25 cellular contexts compared by ENCODE assay signal in genomic region chr4:118124977-118125376, GRCh38.
DNase-seq lines count a peak whose midpoint lies in the region; ATAC-seq, FAIRE-seq and TF ChIP-seq lines count a peak whose summit lies in the region.
"Had no signal": no experiment of that assay in that cellular context is flagged by ENCODE, and none has a peak within 500 bp of the region (broad histone marks: within the 10 kb centered on the region; RNA-seq: fewer than 3 reads in every experiment).

No MANE protein-coding gene starts in this region.

- no peak for FAIRE-seq in endothelial cell of umbilical vein (lab: Jason Lieb, UNC)
- FAIRE-seq: GM18507, H1 had no signal

- TF ChIP-seq CTCF in endothelial cell of umbilical vein (IDR thresholded peaks at IDR 0.05; ENCODE audit: extremely low read depth in 1 of 2, insufficient read depth in 1 of 2, low read depth in 1 of 2, low read length in 2 of 2) (no peak), progenitor cell of endocrine pancreas (IDR thresholded peaks at IDR 0.05; ENCODE audit: unreplicated experiment) (no peak)

- no peaks in the 10 kb centered on the region for H3K36me3 Mint-ChIP-seq in progenitor cell of endocrine pancreas (ENCODE audit: insufficient read depth)

- no TSS peak for BruUV-seq in endothelial cell of umbilical vein (replicated peaks; lab: Mats Ljungman, UMichigan)

- no peak overlapping the region for H3K27ac ChIP-seq in endothelial cell of umbilical vein (ENCODE audit: insufficient read depth, low read depth, low read length)
- no peak overlapping the region for H3K27ac ChIP-seq in substantia nigra (ENCODE audit: low read depth, low read length, poor library complexity, severe bottlenecking)
- H3K27ac ChIP-seq: BLaER1 had no signal

- no peaks in the 10 kb centered on the region for H3K4me1 Mint-ChIP-seq in progenitor cell of endocrine pancreas (ENCODE audit: low read depth)

- H3K79me2 ChIP-seq in endothelial cell of umbilical vein (ENCODE audit: control insufficient read depth, insufficient read depth, low read length): no peaks in the 10 kb centered on the region

- peak overlapping the region; percentile 61 for H3K27ac Mint-ChIP-seq in progenitor cell of endocrine pancreas
- H3K27ac Mint-ChIP-seq: CD4-positive, alpha-beta T cell had no signal

- no peak for TF ChIP-seq POLR2A in endothelial cell of umbilical vein (IDR thresholded peaks at IDR 0.05; ENCODE audit: low read depth, low read length)

- H3K9ac ChIP-seq in endothelial cell of umbilical vein (replicated peaks; ENCODE audit: extremely low read depth, insufficient read depth, low read length): no peak overlapping the region
- H3K9ac ChIP-seq: BLaER1 had no signal

- H3K9me3 Mint-ChIP-seq in progenitor cell of endocrine pancreas (ENCODE audit: low read depth): peaks cover 11% of the 10 kb centered on the region
- H3K9me3 Mint-ChIP-seq: CD4-positive, alpha-beta T cell had no signal

- intact Hi-C loops in endothelial cell of umbilical vein (cut with micrococcal nuclease): no loop called here

- H3K36me3 ChIP-seq in endothelial cell of umbilical vein (ENCODE audit: control insufficient read depth in 2 of 2, extremely low read depth in 1 of 2, insufficient read depth in 2 of 2, low read length in 2 of 2): no peaks in the 10 kb centered on the region
- H3K36me3 ChIP-seq: BLaER1 had no signal

- no peaks in the 10 kb centered on the region for H3K9me1 ChIP-seq in endothelial cell of umbilical vein (replicated peaks; ENCODE audit: control insufficient read depth, extremely low read depth, insufficient read depth, low read length)

- ATAC-seq in HG03196 (IDR thresholded peaks at IDR 0.05; ENCODE audit: unreplicated experiment): no peak
- ATAC-seq: HCT116 had no signal

- H3K4me1 ChIP-seq in endothelial cell of umbilical vein (ENCODE audit: control insufficient read depth, extremely low read depth, insufficient read depth, low read length): no peaks in the 10 kb centered on the region
- H3K4me1 ChIP-seq: BLaER1, Caco-2 had no signal

- no peak overlapping the region for H2AFZ ChIP-seq in endothelial cell of umbilical vein (ENCODE audit: low read depth, low read length)

- no peak overlapping the region for H3K4me3 Mint-ChIP-seq in progenitor cell of endocrine pancreas (ENCODE audit: low read depth)
- H3K4me3 Mint-ChIP-seq: CD4-positive, alpha-beta T cell had no signal

- no peaks in the 10 kb centered on the region for H3K9me3 ChIP-seq in endothelial cell of umbilical vein (replicated peaks; ENCODE audit: control insufficient read depth, insufficient read depth, low read length)
- H3K9me3 ChIP-seq: BLaER1, Caco-2 had no signal

- CTCF ChIA-PET in endothelial cell of umbilical vein (lab: Charles Lee): interaction anchor here (0.9 kb wide), 1 partner anchor 13 kb away, joined by 4 read pairs; no protein-coding TSS in a partner anchor

- dilution Hi-C loops in endothelial cell of umbilical vein (cut with MboI; ENCODE audit: extremely low pct_ligation_motif_present, low sequenced_read_pairs): no loop called here

- H3K27me3 ChIP-seq in endothelial cell of umbilical vein (ENCODE audit: control insufficient read depth in 2 of 2, insufficient read depth in 2 of 2, low read length in 2 of 2): no peaks in the 10 kb centered on the region
- H3K27me3 ChIP-seq: BLaER1 had no signal

- POLR2A ChIA-PET in endothelial cell of umbilical vein (lab: Charles Lee): no interaction called here

- no peak overlapping the region for H3K4me3 ChIP-seq in endothelial cell of umbilical vein (replicated peaks in 1 of 3; ENCODE audit: insufficient read depth in 1 of 3, low read depth in 1 of 3, low read length in 3 of 3)
- H3K4me3 ChIP-seq: BLaER1 had no signal

- no peaks in the 10 kb centered on the region for H3K27me3 Mint-ChIP-seq in progenitor cell of endocrine pancreas
- H3K27me3 Mint-ChIP-seq: CD4-positive, alpha-beta T cell had no signal

- peak; percentile 50 for DNase-seq in EH (ENCODE audit: low read depth)
- DNase-seq in NCI-H226: peak; percentile 31
- DNase-seq in endothelial cell of umbilical vein (ENCODE audit: low read depth, low spot score): peak; percentile 12
- DNase-seq in progenitor cell of endocrine pancreas (ENCODE audit: low spot score, unreplicated experiment): no peak
- DNase-seq in NCI-H2171 treated with DMSO at 0.1 percent for 48 hours (lab: John Stamatoyannopoulos, UW): no peak
- DNase-seq in substantia nigra (lab: John Stamatoyannopoulos, UW): no peak
- DNase-seq: ACHN; Caco-2; CD4-positive, alpha-beta T cell; DMS 273 treated with DMSO at 0.1 percent for 48 hours; DMS79 treated with DMSO at 0.1 percent for 48 hours; GDM1; Karpas-422; NCI-H1048; NCI-H1417 treated with DMSO at 0.1 percent for 48 hours; NCI-H187; NCI-H2107; NCI-H510A treated with DMSO at 0.1 percent for 48 hours; NCI-H774; NK-92 treated with Interleukin-12 subunit alpha and Interleukin-12 subunit beta, amount 100 ng/mL, for 24 hours had no signal

- no peaks in the 10 kb centered on the region for H4K20me1 ChIP-seq in endothelial cell of umbilical vein (replicated peaks; ENCODE audit: control insufficient read depth, extremely low read depth, insufficient read depth, low read length)
- H4K20me1 ChIP-seq: BLaER1 had no signal

- no peak overlapping the region for H3K4me2 ChIP-seq in endothelial cell of umbilical vein (ENCODE audit: insufficient read depth, low read length)
- H3K4me2 ChIP-seq: BLaER1 had no signal

TF ChIP-seq in endothelial cell of umbilical vein, 7 proteins besides CTCF, POLR2A, EP300 and RAD21:
- TF ChIP-seq FOS (IDR thresholded peaks at IDR 0.05; ENCODE audit: borderline replicate concordance, insufficient read depth, low read length): peak; percentile 86
- TF ChIP-seq GATA2 (IDR thresholded peaks at IDR 0.05; ENCODE audit: insufficient read depth, insufficient read length, low read depth, low read length): peak; percentile 91
- no peak for TF ChIP-seq MAX (IDR thresholded peaks at IDR 0.05; ENCODE audit: insufficient read depth, insufficient read length)
- TF ChIP-seq EZH2 (IDR thresholded peaks at IDR 0.05; ENCODE audit: borderline replicate concordance, low read depth, low read length, severe bottlenecking): no peak

Comparison
In these comparisons a context has a peak if more than half of its experiments do, and no peak if none do; other contexts are left out.
1. DNase-seq: peak in EH (single experiment), NCI-H226 (single experiment) and endothelial cell of umbilical vein (single experiment); none in progenitor cell of endocrine pancreas (single experiment), NCI-H2171 treated with DMSO at 0.1 percent for 48 hours (single experiment) and substantia nigra (0 of 49).